In the genomic region with DNA sequence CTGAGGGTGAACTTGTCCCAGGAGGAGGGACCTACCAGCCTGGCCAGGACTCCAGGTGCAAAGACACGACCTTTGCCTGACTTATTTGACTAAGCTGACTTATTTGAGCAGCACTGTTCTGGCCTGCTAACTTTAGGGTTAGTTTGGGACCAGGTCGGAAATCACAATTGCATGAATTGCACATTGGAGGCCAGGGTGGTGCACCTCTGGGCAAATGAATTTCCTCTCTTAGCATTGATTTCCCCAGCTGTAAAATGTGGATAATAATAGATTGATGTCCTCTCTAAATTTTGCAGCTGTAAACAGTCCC, we compare ENCODE assay signal across 10 cellular contexts. TPM values are rescaled to one million over a fixed set of nuclear protein-coding genes. Genes with fewer than 3 reads are reported as not detected.
DNase-seq lines count a peak whose midpoint lies in the region; ATAC-seq and TF ChIP-seq lines count a peak whose summit lies in the region.
"Had no signal": no experiment of that assay in that cellular context is flagged by ENCODE, and none has a peak within 500 bp of the region (broad histone marks: within the 10 kb centered on the region; RNA-seq: fewer than 3 reads in every experiment).

No MANE protein-coding gene starts in this region.

- no peaks in the 10 kb centered on the region for H3K27me3 ChIP-seq in H9 (ENCODE audit: insufficient read depth, low read length)
- no peaks in the 10 kb centered on the region for H3K27me3 ChIP-seq in SJCRH30
- H3K27me3 ChIP-seq in right cardiac atrium (ENCODE audit: control insufficient read depth, insufficient read depth) = no peaks in the 10 kb centered on the region

- peak overlapping the region; percentile 20; the same call in 1 of the 2 replicates for H3K4me3 ChIP-seq in SJCRH30
- H3K4me3 ChIP-seq in right cardiac atrium (ENCODE audit: low read length) = peak overlapping the region; percentile 19

- no peak overlapping the region for H2AK5ac ChIP-seq in H9 (ENCODE audit: insufficient read length, low read length)

- no peak overlapping the region for H2BK5ac ChIP-seq in H9 (ENCODE audit: insufficient read length, low read length)

- H3K18ac ChIP-seq in H9 (ENCODE audit: insufficient read length, low read depth, low read length) = no peak overlapping the region

- H3K36me3 ChIP-seq in SJCRH30 = no peaks in the 10 kb centered on the region

- WGBS in H9 (ENCODE audit: extremely low coverage, insufficient read length, low lambda C conversion rate) = no CpG with 5 or more reads among the region's 2 CpGs
- WGBS in right cardiac atrium = 46% methylated on average over 2 of the region's 2 CpGs

- H3K27me3 Mint-ChIP-seq in H9 (ENCODE audit: low read depth) = no peaks in the 10 kb centered on the region
- no peaks in the 10 kb centered on the region for H3K27me3 Mint-ChIP-seq in stimulated activated memory B cell treated with anti-CD40 and anti-IgM and Interleukin-4, amounts not matched to agents 10 μg/mL and 1 μg/mL and 100 μg/mL, for 72 hours

- H3K27ac Mint-ChIP-seq in H9 = peak overlapping the region in 2 of 3 experiments; percentile 56 to 65; a peak in 1 of 7 replicates
- peak overlapping the region; percentile 90 for H3K27ac Mint-ChIP-seq in stimulated activated memory B cell treated with anti-CD40 and anti-IgM and Interleukin-4, amounts not matched to agents 10 μg/mL and 1 μg/mL and 100 μg/mL, for 72 hours

- no peak overlapping the region for H3K4ac ChIP-seq in H9 (ENCODE audit: low read depth, low read length)

- no peak overlapping the region for H4K8ac ChIP-seq in H9 (replicated peaks; ENCODE audit: insufficient read length, low read depth, low read length)

- H3K27ac ChIP-seq in H9 (ENCODE audit: insufficient read length, low read depth, low read length) (no peak overlapping the region), SJCRH30 (no peak overlapping the region; the same call in 1 of the 2 replicates), right cardiac atrium (ENCODE audit: low read length) (peak overlapping the region; percentile 74)

- H3K4me3 Mint-ChIP-seq in H9 = peak overlapping the region in 1 of 2 experiments; percentile 94; a peak in 3 of 5 replicates
- peak overlapping the region; percentile 84 for H3K4me3 Mint-ChIP-seq in stimulated activated memory B cell treated with anti-CD40 and anti-IgM and Interleukin-4, amounts not matched to agents 10 μg/mL and 1 μg/mL and 100 μg/mL, for 72 hours

- DNase-seq in H9 = no peak
- DNase-seq in SJCRH30 = no peak
- no peak for DNase-seq in right cardiac atrium
- DNase-seq in dermis blood vessel endothelial cell = no peak
- no peak for DNase-seq in Ammon's horn (ENCODE audit: low spot score)
- DNase-seq in NCI-H187 treated with DMSO at 0.1 percent for 48 hours (lab: John Stamatoyannopoulos, UW) = no peak
- DNase-seq: NCI-H2081 treated with DMSO at 0.1 percent for 48 hours had no signal

- no peaks in the 10 kb centered on the region; the same call in 1 of the 2 replicates for H3K79me2 ChIP-seq in H9 (ENCODE audit: insufficient read depth, low read length)

- no peak overlapping the region for H3K56ac ChIP-seq in H9 (ENCODE audit: insufficient read length, low read depth, low read length)

- H2AFZ ChIP-seq in H9 (ENCODE audit: low read length) = no peak overlapping the region

- H3K4me1 ChIP-seq in H9 (ENCODE audit: insufficient read depth, low read length) (peaks cover 7% of the 10 kb centered on the region; the same call in 1 of the 2 replicates), SJCRH30 (peaks cover 26% of the 10 kb centered on the region), right cardiac atrium (ENCODE audit: control insufficient read depth, insufficient read depth, low read length) (no peaks in the 10 kb centered on the region)

- H3K14ac ChIP-seq in H9 (ENCODE audit: insufficient read depth, low read length) = no peak overlapping the region

- no peak overlapping the region for H2BK15ac ChIP-seq in H9 (ENCODE audit: low read depth, low read length)

- no peak overlapping the region for H3K9ac ChIP-seq in H9 (ENCODE audit: extremely low read depth, insufficient read length, low read length)

- peaks cover 2 to 22% (median 11%) of the 10 kb centered on the region in 3 experiments; a peak in 5 of 7 replicates for H3K36me3 Mint-ChIP-seq in H9 (ENCODE audit: insufficient read depth in 1 of 3, low read depth in 3 of 3)
- peaks cover 20% of the 10 kb centered on the region for H3K36me3 Mint-ChIP-seq in stimulated activated memory B cell treated with anti-CD40 and anti-IgM and Interleukin-4, amounts not matched to agents 10 μg/mL and 1 μg/mL and 100 μg/mL, for 72 hours

- no peaks in the 10 kb centered on the region for H3K9me3 Mint-ChIP-seq in H9
- no peaks in the 10 kb centered on the region for H3K9me3 Mint-ChIP-seq in stimulated activated memory B cell treated with anti-CD40 and anti-IgM and Interleukin-4, amounts not matched to agents 10 μg/mL and 1 μg/mL and 100 μg/mL, for 72 hours

- H3K4me1 Mint-ChIP-seq in H9 = peaks cover 31 to 38% of the 10 kb centered on the region in 2 experiments
- H3K4me1 Mint-ChIP-seq in stimulated activated memory B cell treated with anti-CD40 and anti-IgM and Interleukin-4, amounts not matched to agents 10 μg/mL and 1 μg/mL and 100 μg/mL, for 72 hours = peaks cover 47% of the 10 kb centered on the region

- H4K5ac ChIP-seq in H9 (ENCODE audit: insufficient read length, low read depth, low read length) = no peak overlapping the region

- intact Hi-C loops in right cardiac atrium (cut with DNase I) = no loop called here

- no peak overlapping the region for H2BK12ac ChIP-seq in H9 (ENCODE audit: insufficient read length, low read depth, low read length)

- peaks cover 15% of the 10 kb centered on the region for H3K23me2 ChIP-seq in H9 (ENCODE audit: insufficient read length, low read depth, low read length, poor library complexity, severe bottlenecking)

- H3K9me3 ChIP-seq in H9 (ENCODE audit: control insufficient read depth, low read depth, low read length) (no peaks in the 10 kb centered on the region), SJCRH30 (replicated peaks) (no peaks in the 10 kb centered on the region), right cardiac atrium (ENCODE audit: control insufficient read depth, low read length) (no peaks in the 10 kb centered on the region)

- no peak overlapping the region for H4K91ac ChIP-seq in H9 (ENCODE audit: insufficient read length, low read depth, low read length)

- H3T11ph ChIP-seq in H9 (ENCODE audit: low read length) = no peak overlapping the region

- H3K4me2 ChIP-seq in H9 (ENCODE audit: insufficient read depth, insufficient read length, low read length) = no peak overlapping the region

- H4K20me1 ChIP-seq in H9 (ENCODE audit: control insufficient read depth, insufficient read depth, insufficient read length) = no peaks in the 10 kb centered on the region

- H3K23ac ChIP-seq in H9 (ENCODE audit: insufficient read length, low read depth, low read length) = no peak overlapping the region

- no peak overlapping the region for H2BK120ac ChIP-seq in H9 (ENCODE audit: low read depth, low read length, poor library complexity, severe bottlenecking)

- no peak for TF ChIP-seq CTCF in H9 (conservative IDR thresholded peaks at IDR 0.05)

- H2BK20ac ChIP-seq in H9 (ENCODE audit: low read depth, low read length, poor library complexity, severe bottlenecking) = no peak overlapping the region

- ATAC-seq in right cardiac atrium = no peak
- ATAC-seq in stimulated activated memory B cell treated with anti-CD40 and anti-IgM and Interleukin-4, amounts not matched to agents 10 μg/mL and 1 μg/mL and 100 μg/mL, for 72 hours = peak; percentile 42
- no peak for ATAC-seq in HG03135 (IDR thresholded peaks at IDR 0.05; ENCODE audit: unreplicated experiment)

- no peaks in the 10 kb centered on the region for H3K79me1 ChIP-seq in H9 (ENCODE audit: insufficient read depth, low read depth, low read length, poor library complexity, severe bottlenecking)

RNA-seq across cellular contexts. Expression of gene BST2, which starts 1.4 kb away (rescaled TPM):
- total RNA-seq in H9 (2021) (60.7 and 63.3 TPM in 2 replicates), right cardiac atrium (10 to 100 TPM; 32.3 to 56.3 (median 39.6) TPM), dermis blood vessel endothelial cell (1.8 and 6.5 TPM in 2 replicates)
- total RNA-seq in SJCRH30 (2014; rRNA removed; shearing (Covaris generic)) = 19.9 and 20.6 TPM in 2 replicates
- 45.1 TPM for polyA plus RNA-seq in right cardiac atrium

RNA-seq across cellular contexts. Expression of gene CCDC194, which starts 12.8 kb away (rescaled TPM):
- total RNA-seq in H9 (2021) (0.68 and 0.75 TPM in 2 replicates), right cardiac atrium (under 1 TPM in 1 of 4 donors, not detected in 3; 0.43 TPM), dermis blood vessel endothelial cell (0.17 TPM in 1 of 2 replicates, not detected in the other)
- total RNA-seq in SJCRH30 (2014; rRNA removed; shearing (Covaris generic)) = not detected in 2 replicates
- polyA plus RNA-seq in right cardiac atrium = not detected
- total RNA-seq: dermis microvascular lymphatic vessel endothelial cell had no signal

RNA-seq across cellular contexts. Expression of gene MVB12A, which starts 13.0 kb away (rescaled TPM):
- total RNA-seq in H9 (2021) (49.7 and 50.4 TPM in 2 replicates), right cardiac atrium (10 to 100 TPM; 20.6 to 27.2 (median 23.4) TPM), dermis blood vessel endothelial cell (47.4 and 60.9 TPM in 2 replicates)
- total RNA-seq in SJCRH30 (2014; rRNA removed; shearing (Covaris generic)) = 34.4 and 41.2 TPM in 2 replicates
- polyA plus RNA-seq in right cardiac atrium = 30.5 TPM

RNA-seq across cellular contexts. Expression of gene PLVAP, which starts 29.7 kb away (rescaled TPM):
- not detected in 2 replicates for total RNA-seq in H9 (2021)
- total RNA-seq in SJCRH30 (2014; rRNA removed; shearing (Covaris generic)) = not detected in 2 replicates
- total RNA-seq in right cardiac atrium = 100 to 1,000 TPM; 105 to 113 (median 108) TPM
- polyA plus RNA-seq in right cardiac atrium = 81.7 TPM
- total RNA-seq in dermis blood vessel endothelial cell = 15.2 and 73.9 TPM in 2 replicates

RNA-seq across cellular contexts. Expression of gene TMEM221, which starts 41.6 kb away (rescaled TPM):
- total RNA-seq in H9 (2021) = 1.4 TPM in 2 replicates
- total RNA-seq in SJCRH30 (2014; rRNA removed; shearing (Covaris generic)) = 0.10 TPM in 1 of 2 replicates, not detected in the other
- under 1 TPM in 3 of 4 donors, not detected in 1; 0.22 to 0.42 (median 0.34) TPM for total RNA-seq in right cardiac atrium
- polyA plus RNA-seq in right cardiac atrium = 0.43 TPM
- not detected in 2 replicates for total RNA-seq in dermis blood vessel endothelial cell
- total RNA-seq: dermis microvascular lymphatic vessel endothelial cell had no signal
